Comparison of ENCODE assay signal across 9 cellular contexts in the genomic region with DNA sequence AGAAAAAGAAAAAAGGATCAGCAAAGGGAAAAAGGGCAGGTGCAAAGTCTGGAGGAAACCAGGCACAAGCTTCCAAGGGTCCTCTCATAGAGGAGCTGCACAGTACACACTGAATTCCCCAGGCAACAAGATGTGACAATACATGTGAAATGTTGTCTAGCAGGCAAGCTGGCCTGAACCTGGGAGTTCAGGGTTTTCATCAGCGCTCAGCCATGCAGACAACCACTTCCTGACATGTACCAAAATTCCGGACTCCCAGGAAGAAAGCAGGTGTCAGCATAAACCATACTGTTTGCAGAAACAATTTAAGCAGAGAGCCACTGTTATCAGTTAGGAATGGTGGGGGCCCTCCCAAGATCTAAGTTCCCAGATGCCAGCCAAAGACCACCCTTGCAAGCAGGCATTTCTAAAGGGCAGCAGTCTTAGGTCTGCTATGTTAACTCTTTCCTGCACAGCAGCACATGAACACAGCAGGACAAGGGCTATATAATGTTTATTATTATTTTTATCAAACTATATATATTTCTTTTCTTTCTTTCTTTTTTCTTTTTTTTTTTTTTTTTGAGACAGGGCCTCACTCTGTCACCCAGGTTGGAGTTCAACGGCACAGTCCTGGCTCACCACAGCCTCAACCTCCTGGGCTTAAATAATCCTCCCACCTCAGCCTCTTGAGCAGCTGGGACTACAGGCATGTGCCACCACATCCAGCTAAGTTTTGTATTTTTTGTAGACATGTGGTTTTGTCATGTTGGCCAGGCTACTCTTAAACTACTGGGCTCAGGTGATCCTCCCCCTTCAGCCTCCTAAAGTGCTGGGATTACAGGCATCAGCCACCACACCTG. TPM values are rescaled to one million over a fixed set of nuclear protein-coding genes. Genes with fewer than 3 reads are reported as not detected.
A peak's percentile ranks its signal among the peaks of the same experiment; 100 is the strongest.
DNase-seq lines count a peak whose midpoint lies in the region; ATAC-seq and TF ChIP-seq lines count a peak whose summit lies in the region.
"Had no signal": no experiment of that assay in that cellular context is flagged by ENCODE, and none has a peak within 500 bp of the region (broad histone marks: within the 10 kb centered on the region; RNA-seq: fewer than 3 reads in every experiment).

No MANE protein-coding gene starts in this region.

- H3K4me3 ChIP-seq in parathyroid adenoma (ENCODE audit: low read depth, low read length), result no peak overlapping the region

- no peak overlapping the region for H3K4me3 Mint-ChIP-seq in T-helper 1 cell treated with Interleukin-12 subunit alpha and Interleukin-12 subunit beta and Interleukin-4 antibody, amounts not matched to agents 30 μg/mL and 1 μg/mL, for 36 hours
- no peak overlapping the region for H3K4me3 Mint-ChIP-seq in T-helper 17 cell

- H3K4me1 ChIP-seq in parathyroid adenoma, result no peaks in the 10 kb centered on the region

- H3K36me3 ChIP-seq in parathyroid adenoma (ENCODE audit: control insufficient read depth, insufficient read depth, low read length), result no peaks in the 10 kb centered on the region

- H3K4me2 ChIP-seq in parathyroid adenoma (ENCODE audit: low read length), result peak overlapping the region; percentile 26

- peak overlapping the region; percentile 56 for H3K27ac Mint-ChIP-seq in T-helper 1 cell treated with Interleukin-12 subunit alpha and Interleukin-12 subunit beta and Interleukin-4 antibody, amounts not matched to agents 30 μg/mL and 1 μg/mL, for 36 hours
- peak overlapping the region; percentile 56 for H3K27ac Mint-ChIP-seq in T-helper 17 cell

- no peak overlapping the region for H2AFZ ChIP-seq in parathyroid adenoma

- no peaks in the 10 kb centered on the region for H3K27me3 ChIP-seq in parathyroid adenoma (ENCODE audit: control insufficient read depth, insufficient read depth, low read length)

- peaks cover 27% of the 10 kb centered on the region for H3K36me3 Mint-ChIP-seq in T-helper 1 cell treated with Interleukin-12 subunit alpha and Interleukin-12 subunit beta and Interleukin-4 antibody, amounts not matched to agents 30 μg/mL and 1 μg/mL, for 36 hours (ENCODE audit: low read depth)
- peaks cover 7% of the 10 kb centered on the region for H3K36me3 Mint-ChIP-seq in T-helper 17 cell (ENCODE audit: low read depth)

- H3K9me3 ChIP-seq in T-helper 17 cell (ENCODE audit: control insufficient read depth, low read length, poor library complexity, severe bottlenecking) (no peaks in the 10 kb centered on the region), parathyroid adenoma (ENCODE audit: control insufficient read depth, low read length) (no peaks in the 10 kb centered on the region)

- no peaks in the 10 kb centered on the region for H3K79me2 ChIP-seq in parathyroid adenoma

- peak; percentile 62 for ATAC-seq in HG02981 (IDR thresholded peaks at IDR 0.05; ENCODE audit: unreplicated experiment)
- ATAC-seq in T-helper 17 cell, result peak; percentile 55
- no peak for ATAC-seq in GM19023 (IDR thresholded peaks at IDR 0.05; ENCODE audit: unreplicated experiment)
- ATAC-seq in activated CD4-positive, CD25-positive, alpha-beta regulatory T cell treated with anti-CD3 and anti-CD28 coated beads, Interleukin-2, amount 50 U/mL, for 24 hours, result no peak

- no peak for TF ChIP-seq CTCF in parathyroid adenoma (IDR thresholded peaks at IDR 0.05)

- peaks cover 35% of the 10 kb centered on the region for H3K4me1 Mint-ChIP-seq in T-helper 1 cell treated with Interleukin-12 subunit alpha and Interleukin-12 subunit beta and Interleukin-4 antibody, amounts not matched to agents 30 μg/mL and 1 μg/mL, for 36 hours (ENCODE audit: low read depth)
- peaks cover 33% of the 10 kb centered on the region for H3K4me1 Mint-ChIP-seq in T-helper 17 cell

- no peaks in the 10 kb centered on the region for H3K9me3 Mint-ChIP-seq in T-helper 1 cell treated with Interleukin-12 subunit alpha and Interleukin-12 subunit beta and Interleukin-4 antibody, amounts not matched to agents 30 μg/mL and 1 μg/mL, for 36 hours

- no peaks in the 10 kb centered on the region for H3K27me3 Mint-ChIP-seq in T-helper 1 cell treated with Interleukin-12 subunit alpha and Interleukin-12 subunit beta and Interleukin-4 antibody, amounts not matched to agents 30 μg/mL and 1 μg/mL, for 36 hours (ENCODE audit: low read depth)
- no peaks in the 10 kb centered on the region for H3K27me3 Mint-ChIP-seq in T-helper 17 cell

- DNase-seq in T-helper 1 cell (no peak), T-helper 17 cell (no peak), GDM1 (lab: John Stamatoyannopoulos, UW) (no peak)
- DNase-seq: stimulated activated naive CD4-positive, alpha-beta T cell had no signal

- no peak overlapping the region for H3K9ac ChIP-seq in parathyroid adenoma

- H3K27ac ChIP-seq in parathyroid adenoma, result no peak overlapping the region

RNA-seq across cellular contexts. Expression of a gene that starts 10.1 kb away (rescaled TPM):
- total RNA-seq in T-helper 17 cell, result 1 to 10 TPM; 7.1 to 9.4 TPM

RNA-seq across cellular contexts. Expression of a gene that starts 12.5 kb away (rescaled TPM):
- total RNA-seq in T-helper 17 cell, result 10 to 100 TPM; 41.6 to 42.5 TPM

RNA-seq across cellular contexts. Expression of a gene that starts 26.4 kb away (rescaled TPM):
- total RNA-seq in T-helper 17 cell, result 1 to 10 TPM; 3.3 to 3.6 TPM

RNA-seq across cellular contexts. Expression of a gene that starts 39.4 kb away (rescaled TPM):
- total RNA-seq in T-helper 17 cell, result under 1 TPM in 1 of 2 donors, not detected in 1; 0.70 TPM

Comparison
In these comparisons a context has a peak if more than half of its experiments do, and no peak if none do; other contexts are left out.
1. ATAC-seq: peak in HG02981 (single experiment) and T-helper 17 cell (single experiment); none in GM19023 (single experiment) and activated CD4-positive, CD25-positive, alpha-beta regulatory T cell treated with anti-CD3 and anti-CD28 coated beads, Interleukin-2, amount 50 U/mL, for 24 hours (0 of 2).